14 cellular contexts compared by ENCODE assay signal in genomic region chr14:92759679-92760523, GRCh38. TPM values are rescaled to one million over a fixed set of nuclear protein-coding genes. Genes with fewer than 3 reads are reported as not detected.
A peak's percentile ranks its signal among the peaks of the same experiment; 100 is the strongest.
DNase-seq lines count a peak whose midpoint lies in the region; ATAC-seq, FAIRE-seq and TF ChIP-seq lines count a peak whose summit lies in the region.
"Had no signal": no experiment of that assay in that cellular context is flagged by ENCODE, and none has a peak within 500 bp of the region (broad histone marks: within the 10 kb centered on the region; RNA-seq: fewer than 3 reads in every experiment).

No MANE protein-coding gene starts in this region.

- H3K36me3 ChIP-seq in BLaER1 (no peaks in the 10 kb centered on the region), astrocyte (ENCODE audit: insufficient read depth, low read length) (no peaks in the 10 kb centered on the region)

- H2AFZ ChIP-seq in astrocyte (ENCODE audit: low read depth, low read length), result no peak overlapping the region

- H3K27me3 ChIP-seq in BLaER1 (no peaks in the 10 kb centered on the region), astrocyte (ENCODE audit: insufficient read depth, low read length) (peaks cover 2% of the 10 kb centered on the region)

- no peak for TF ChIP-seq POLR2A in GM12892 (IDR thresholded peaks at IDR 0.05; ENCODE audit: low read depth, low read length)

- H3K36me3 Mint-ChIP-seq in astrocyte (ENCODE audit: low read depth, unreplicated experiment), result no peaks in the 10 kb centered on the region
- H3K36me3 Mint-ChIP-seq in immature natural killer cell, result no peaks in the 10 kb centered on the region
- H3K36me3 Mint-ChIP-seq: activated naive CD4-positive, alpha-beta T cell treated with anti-CD3 and anti-CD28 coated beads, Interleukin-2, amount 50 U/mL, for 24 hours; naive B cell had no signal

- peaks cover 10% of the 10 kb centered on the region for H3K27me3 Mint-ChIP-seq in astrocyte (ENCODE audit: low read depth, unreplicated experiment)
- peaks cover 5 to 10% (median 5%) of the 10 kb centered on the region in 3 donors for H3K27me3 Mint-ChIP-seq in immature natural killer cell (ENCODE audit: low read depth in 3 of 3)
- H3K27me3 Mint-ChIP-seq: activated naive CD4-positive, alpha-beta T cell treated with anti-CD3 and anti-CD28 coated beads, Interleukin-2, amount 50 U/mL, for 24 hours; B cell had no signal

- no peak for TF ChIP-seq CTCF in astrocyte (IDR thresholded peaks at IDR 0.05; ENCODE audit: insufficient read depth, low read depth, low read length)

- H3K4me1 ChIP-seq in BLaER1, result peaks cover 32% of the 10 kb centered on the region
- no peaks in the 10 kb centered on the region for H3K4me1 ChIP-seq in astrocyte (ENCODE audit: insufficient read depth, low read length)

- H3K27ac Mint-ChIP-seq in astrocyte (ENCODE audit: unreplicated experiment) (peak overlapping the region; percentile 82), immature natural killer cell (no peak overlapping the region)
- H3K27ac Mint-ChIP-seq: activated naive CD4-positive, alpha-beta T cell treated with anti-CD3 and anti-CD28 coated beads, Interleukin-2, amount 50 U/mL, for 24 hours; B cell had no signal

- no peak overlapping the region for H3K9ac ChIP-seq in BLaER1
- H3K9ac ChIP-seq in astrocyte (ENCODE audit: low read length), result no peak overlapping the region

- H3K4me3 ChIP-seq in BLaER1 (no peak overlapping the region), astrocyte (ENCODE audit: insufficient read depth, low read depth, low read length) (no peak overlapping the region)

- DNase-seq in GM12892 (ENCODE audit: insufficient read length) (no peak), astrocyte (ENCODE audit: low read depth) (no peak), immature natural killer cell (no peak), C1 segment of cervical spinal cord (lab: John Stamatoyannopoulos, UW) (no peak), Kasumi-1 (lab: John Stamatoyannopoulos, UW) (no peak)
- DNase-seq: cerebellar nuclear complex, naive B cell, NCI-H2029 treated with DMSO at 0.1 percent for 48 hours, retina had no signal

- H3K4me3 Mint-ChIP-seq in astrocyte (ENCODE audit: unreplicated experiment) (peak overlapping the region; percentile 58), immature natural killer cell (no peak overlapping the region)
- H3K4me3 Mint-ChIP-seq: activated naive CD4-positive, alpha-beta T cell treated with anti-CD3 and anti-CD28 coated beads, Interleukin-2, amount 50 U/mL, for 24 hours; B cell; naive B cell had no signal

- H3K79me2 ChIP-seq in astrocyte (ENCODE audit: insufficient read depth, low read length), result no peaks in the 10 kb centered on the region

- H3K9me3 Mint-ChIP-seq in astrocyte (ENCODE audit: unreplicated experiment) (peaks cover 4% of the 10 kb centered on the region), immature natural killer cell (no peaks in the 10 kb centered on the region)
- H3K9me3 Mint-ChIP-seq: activated naive CD4-positive, alpha-beta T cell treated with anti-CD3 and anti-CD28 coated beads, Interleukin-2, amount 50 U/mL, for 24 hours had no signal

- FAIRE-seq in GM12892 (lab: Jason Lieb, UNC) (peak; percentile 92), astrocyte (lab: Jason Lieb, UNC) (no peak)

- H3K9me3 ChIP-seq in BLaER1, result 0 out of 2 replicates have a peak, but pooled peaks cover 19% of the 10 kb centered on the region
- no peaks in the 10 kb centered on the region for H3K9me3 ChIP-seq in astrocyte (ENCODE audit: insufficient read depth, low read depth, low read length)

- H4K20me1 ChIP-seq in BLaER1 (no peaks in the 10 kb centered on the region), astrocyte (ENCODE audit: insufficient read depth, low read length) (no peaks in the 10 kb centered on the region)

- H3K27ac ChIP-seq in BLaER1 (0 out of 2 replicates have a peak overlapping the region, but pooled peaks have one; percentile 35), astrocyte (ENCODE audit: low read depth, low read length) (no peak overlapping the region)

- H3K4me2 ChIP-seq in BLaER1 (peak overlapping the region; percentile 65), astrocyte (ENCODE audit: low read length) (peak overlapping the region; percentile 46)

- ATAC-seq in HG03460 (IDR thresholded peaks at IDR 0.05; ENCODE audit: unreplicated experiment) (peak; percentile 44), HG03378 (IDR thresholded peaks at IDR 0.05; ENCODE audit: unreplicated experiment) (no peak)

- H3K4me1 Mint-ChIP-seq in astrocyte (ENCODE audit: low read depth, unreplicated experiment), result peaks cover 18% of the 10 kb centered on the region
- no peaks in the 10 kb centered on the region for H3K4me1 Mint-ChIP-seq in immature natural killer cell

RNA-seq across cellular contexts. Expression of gene LGMN, which starts 11.5 kb away (rescaled TPM):
- polyA plus RNA-seq in GM12892 (2012; ENCODE audit: missing spikeins), result 265 TPM
- 232 and 278 TPM in 2 replicates for total RNA-seq in astrocyte
- polyA plus RNA-seq in immature natural killer cell, result 1 to 10 TPM; 1.7 to 7.4 (median 2.9) TPM

RNA-seq across cellular contexts. Expression of gene GOLGA5, which starts 34.2 kb away (rescaled TPM):
- 19.8 TPM for polyA plus RNA-seq in GM12892 (2012; ENCODE audit: missing spikeins)
- 43.1 and 49.4 TPM in 2 replicates for total RNA-seq in astrocyte
- polyA plus RNA-seq in immature natural killer cell, result 10 to 100 TPM in 2 of 3 donors, 1 to 10 TPM in 1; 6.8 to 19.7 (median 13.9) TPM
